25 cellular contexts compared by ENCODE assay signal in genomic region chr13:40132249-40132648, GRCh38.
A peak's percentile ranks its signal among the peaks of the same experiment; 100 is the strongest.
DNase-seq lines count a peak whose midpoint lies in the region; ATAC-seq, FAIRE-seq and TF ChIP-seq lines count a peak whose summit lies in the region.
"Had no signal": no experiment of that assay in that cellular context is flagged by ENCODE, and none has a peak within 500 bp of the region (broad histone marks: within the 10 kb centered on the region; RNA-seq: fewer than 3 reads in every experiment).

No MANE protein-coding gene starts in this region.

- peaks cover 19% of the 10 kb centered on the region for H3K36me3 Mint-ChIP-seq in activated CD8-positive, alpha-beta T cell treated with anti-CD3 and anti-CD28 coated beads, Interleukin-2, amount 10 ng/mL, durations not matched to agents 7 days and 5 days (ENCODE audit: low read depth)

- H3K4me1 Mint-ChIP-seq in activated CD8-positive, alpha-beta T cell treated with anti-CD3 and anti-CD28 coated beads, Interleukin-2, amount 10 ng/mL, durations not matched to agents 7 days and 5 days (ENCODE audit: low read depth), result peaks cover 42% of the 10 kb centered on the region

- peak overlapping the region; percentile 16 for H3K27ac Mint-ChIP-seq in activated CD8-positive, alpha-beta T cell treated with anti-CD3 and anti-CD28 coated beads, Interleukin-2, amount 10 ng/mL, durations not matched to agents 7 days and 5 days
- H3K27ac Mint-ChIP-seq: CD4-positive, alpha-beta T cell; nephron progenitor cell had no signal

- peaks cover 16% of the 10 kb centered on the region for H3K9me3 Mint-ChIP-seq in activated CD8-positive, alpha-beta T cell treated with anti-CD3 and anti-CD28 coated beads, Interleukin-2, amount 10 ng/mL, durations not matched to agents 7 days and 5 days (ENCODE audit: insufficient read depth)

- H3K27ac ChIP-seq in small intestine (ENCODE audit: low read depth in 1 of 2, low read length in 1 of 2) (no peak overlapping the region), uterus (peak overlapping the region; percentile 60 to 68), esophagus squamous epithelium (no peak overlapping the region)
- H3K27ac ChIP-seq: pancreas, right atrium auricular region, stomach, tibial nerve had no signal

- CTCF ChIA-PET in activated CD8-positive, alpha-beta T cell treated with anti-CD3 and anti-CD28 coated beads, Interleukin-2, amount 10 ng/mL, durations not matched to agents 7 days and 5 days (lab: Charles Lee), result no interaction called here

- no peak overlapping the region for H3K4me3 Mint-ChIP-seq in activated CD8-positive, alpha-beta T cell treated with anti-CD3 and anti-CD28 coated beads, Interleukin-2, amount 10 ng/mL, durations not matched to agents 7 days and 5 days
- H3K4me3 Mint-ChIP-seq: CD4-positive, alpha-beta T cell; nephron progenitor cell had no signal

- WGBS in small intestine, 3 donors, result 73 to 86% (median 77%) methylated on average over 3 of the region's 3 CpGs
- 84 to 89% methylated on average over 3 of the region's 3 CpGs for WGBS in esophagus squamous epithelium, 2 donors

- intact Hi-C loops in uterus (cut with DNase I; ENCODE audit: low total_unique reads) (no loop called here), esophagus squamous epithelium (cut with DNase I) (no loop called here)

- no peaks in the 10 kb centered on the region for H3K27me3 Mint-ChIP-seq in activated CD8-positive, alpha-beta T cell treated with anti-CD3 and anti-CD28 coated beads, Interleukin-2, amount 10 ng/mL, durations not matched to agents 7 days and 5 days (ENCODE audit: low read depth)
- H3K27me3 Mint-ChIP-seq: CD4-positive, alpha-beta T cell had no signal

- TF ChIP-seq CTCF in uterus (IDR thresholded peaks at IDR 0.05), result no peak
- no peak for TF ChIP-seq CTCF in esophagus squamous epithelium (IDR thresholded peaks at IDR 0.05)

- no peaks in the 10 kb centered on the region for H3K27me3 ChIP-seq in small intestine (ENCODE audit: control insufficient read depth in 2 of 2, insufficient read depth in 2 of 2, low read length in 2 of 2)
- no peaks in the 10 kb centered on the region for H3K27me3 ChIP-seq in uterus
- no peaks in the 10 kb centered on the region for H3K27me3 ChIP-seq in esophagus squamous epithelium
- H3K27me3 ChIP-seq: pancreas, right atrium auricular region, stomach, tibial nerve had no signal

- no peak for FAIRE-seq in small intestine (lab: Jason Lieb, UNC)
- FAIRE-seq: frontal cortex, pancreas had no signal

- no peak overlapping the region for H3K4me3 ChIP-seq in small intestine (ENCODE audit: low read depth in 1 of 2, low read length in 2 of 2)
- no peak overlapping the region for H3K4me3 ChIP-seq in uterus
- no peak overlapping the region for H3K4me3 ChIP-seq in esophagus squamous epithelium
- H3K4me3 ChIP-seq: pancreas, right atrium auricular region, stomach, tibial nerve had no signal

- H3K4me1 ChIP-seq in small intestine (ENCODE audit: control insufficient read depth in 2 of 2, insufficient read depth in 1 of 2, low read depth in 1 of 2, low read length in 1 of 2) (no peaks in the 10 kb centered on the region), uterus (peaks cover 3 to 5% of the 10 kb centered on the region in 2 donors), esophagus squamous epithelium (peaks cover 0 to 7% (median 0%) of the 10 kb centered on the region in 3 donors)
- H3K4me1 ChIP-seq: pancreas, right atrium auricular region, stomach had no signal

- H3K9me3 ChIP-seq in small intestine (ENCODE audit: control insufficient read depth, low read depth) (no peaks in the 10 kb centered on the region), uterus (no peaks in the 10 kb centered on the region), esophagus squamous epithelium (no peaks in the 10 kb centered on the region)
- H3K9me3 ChIP-seq: pancreas, right atrium auricular region, stomach, tibial nerve had no signal

- TF ChIP-seq POLR2A in uterus (IDR thresholded peaks at IDR 0.05) (no peak), esophagus squamous epithelium (IDR thresholded peaks at IDR 0.05) (no peak)

- POLR2A ChIA-PET in activated CD8-positive, alpha-beta T cell treated with anti-CD3 and anti-CD28 coated beads, Interleukin-2, amount 10 ng/mL, durations not matched to agents 7 days and 5 days (lab: Charles Lee), result no interaction called here

- DNase-seq in stimulated activated naive CD4-positive, alpha-beta T cell treated with Interleukin-2 at 50 U/mL for 16 hours (lab: John Stamatoyannopoulos, UW), result peak; percentile 8
- no peak for DNase-seq in stimulated activated naive CD4-positive, alpha-beta T cell (lab: John Stamatoyannopoulos, UW)
- DNase-seq in activated CD8-positive, alpha-beta T cell treated with anti-CD3 and anti-CD28 coated beads, Interleukin-2, amount 10 ng/mL, durations not matched to agents 7 days and 5 days, result peak; percentile 57
- DNase-seq in small intestine (peak; percentile 20), uterus (no peak), esophagus squamous epithelium (lab: John Stamatoyannopoulos, UW) (no peak)
- DNase-seq: activated effector memory CD4-positive, alpha-beta T cell treated with anti-CD3 and anti-CD28 coated beads, Interleukin-2, amount 50 U/mL, for 16 hours; aorta; caudate nucleus; CD4-positive, alpha-beta T cell; DMS 273 treated with DMSO at 0.1 percent for 48 hours; erythroblast; hippocampal formation; left ventricle myocardium superior; NCI-H1105 treated with DMSO at 0.1 percent for 48 hours; NCI-H2029 treated with DMSO at 0.1 percent for 48 hours; nephron progenitor cell; pancreas; stomach had no signal

- peak; percentile 70 for ATAC-seq in activated CD8-positive, alpha-beta T cell treated with anti-CD3 and anti-CD28 coated beads, Interleukin-2, amount 10 ng/mL, durations not matched to agents 7 days and 5 days
- ATAC-seq in GM21723 (IDR thresholded peaks at IDR 0.05; ENCODE audit: unreplicated experiment) (no peak), HG02623 (IDR thresholded peaks at IDR 0.05; ENCODE audit: unreplicated experiment) (no peak)
- ATAC-seq: left ventricle myocardium superior, pancreas, Right ventricle myocardium inferior had no signal

- H3K36me3 ChIP-seq in small intestine (ENCODE audit: control insufficient read depth in 2 of 2, insufficient read depth in 2 of 2, low read length in 2 of 2), result no peaks in the 10 kb centered on the region
- H3K36me3 ChIP-seq in uterus, result no peaks in the 10 kb centered on the region
- no peaks in the 10 kb centered on the region for H3K36me3 ChIP-seq in esophagus squamous epithelium
- H3K36me3 ChIP-seq: pancreas, right atrium auricular region, stomach, tibial nerve had no signal

Comparison
In these comparisons a context has a peak if more than half of its experiments do, and no peak if none do; other contexts are left out.
1. DNase-seq: peak in stimulated activated naive CD4-positive, alpha-beta T cell treated with Interleukin-2 at 50 U/mL for 16 hours (single experiment), activated CD8-positive, alpha-beta T cell treated with anti-CD3 and anti-CD28 coated beads, Interleukin-2, amount 10 ng/mL, durations not matched to agents 7 days and 5 days (single experiment) and small intestine (single experiment); none in stimulated activated naive CD4-positive, alpha-beta T cell (0 of 6), uterus (0 of 2) and esophagus squamous epithelium (single experiment).
2. H3K27ac ChIP-seq: peak in uterus (2 of 2); none in small intestine (0 of 2) and esophagus squamous epithelium (0 of 4).